ENCODE assay signal across 17 cellular contexts in the genomic region with DNA sequence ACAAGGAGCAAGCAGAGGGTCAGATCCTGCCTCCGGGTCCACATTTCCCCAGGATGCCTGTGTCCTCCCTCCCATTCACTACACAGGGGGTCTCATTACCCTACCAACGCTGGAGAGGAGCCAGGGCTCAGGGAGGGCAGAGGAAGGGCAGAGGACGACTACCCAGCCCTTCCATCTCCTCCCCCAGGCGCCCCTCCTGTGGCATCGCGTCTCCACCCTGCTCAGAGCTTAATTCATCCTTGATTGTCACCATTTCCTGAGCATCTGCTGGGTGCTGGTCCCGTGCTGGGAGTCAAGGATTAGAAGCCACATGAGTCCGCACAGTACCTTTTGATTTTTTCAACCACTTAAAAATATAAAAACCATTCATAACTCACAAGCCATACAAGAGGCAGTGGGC. TPM values are rescaled to one million over a fixed set of nuclear protein-coding genes. Genes with fewer than 3 reads are reported as not detected.
DNase-seq lines count a peak whose midpoint lies in the region; ATAC-seq and TF ChIP-seq lines count a peak whose summit lies in the region.
"Had no signal": no experiment of that assay in that cellular context is flagged by ENCODE, and none has a peak within 500 bp of the region (broad histone marks: within the 10 kb centered on the region; RNA-seq: fewer than 3 reads in every experiment).

No MANE protein-coding gene starts in this region.

- no peaks in the 10 kb centered on the region; a peak in 1 of 22 replicates for H3K36me3 ChIP-seq in BLaER1 treated with 17β-estradiol and CSF1 and Interleukin-3, amounts not matched to agents 10 nM and 100 nM
- H3K36me3 ChIP-seq in heart right ventricle (no peaks in the 10 kb centered on the region), ascending aorta (no peaks in the 10 kb centered on the region)
- H3K36me3 ChIP-seq: SJCRH30 had no signal

- H3K27me3 ChIP-seq in BLaER1 treated with 17β-estradiol and CSF1 and Interleukin-3, amounts not matched to agents 10 nM and 100 nM, result peaks cover 0 to 5% (median 0%) of the 10 kb centered on the region in 11 experiments; a peak in 1 of 22 replicates
- peaks cover 0 to 56% (median 33%) of the 10 kb centered on the region in 7 donors for H3K27me3 ChIP-seq in heart right ventricle
- H3K27me3 ChIP-seq in right cardiac atrium (ENCODE audit: control insufficient read depth, insufficient read depth), result no peaks in the 10 kb centered on the region
- no peaks in the 10 kb centered on the region for H3K27me3 ChIP-seq in ascending aorta

- peaks cover 0 to 17% (median 0%) of the 10 kb centered on the region in 11 experiments; a peak in 6 of 22 replicates for H4K20me1 ChIP-seq in BLaER1 treated with 17β-estradiol and CSF1 and Interleukin-3, amounts not matched to agents 10 nM and 100 nM

- H3K9ac ChIP-seq in BLaER1 treated with 17β-estradiol and CSF1 and Interleukin-3, amounts not matched to agents 10 nM and 100 nM, result peak overlapping the region in 6 of 11 experiments; percentile 5 to 50 (median 30); a peak in 2 of 22 replicates

- CTCF ChIA-PET in RWPE1 (lab: Yijun Ruan, JAX), result no interaction called here

- H3K4me1 Mint-ChIP-seq in nephron, result peaks cover 34% of the 10 kb centered on the region

- intact Hi-C loops in heart right ventricle (cut with DNase I), result no loop called here
- intact Hi-C loops in right cardiac atrium (cut with DNase I), result no loop called here
- intact Hi-C loops in ascending aorta (cut with DNase I), result no loop called here

- peak overlapping the region; percentile 38 to 82 (median 65) for H3K4me2 ChIP-seq in BLaER1 treated with 17β-estradiol and CSF1 and Interleukin-3, amounts not matched to agents 10 nM and 100 nM

- DNase-seq in NCI-H1694 (lab: John Stamatoyannopoulos, UW), result peak; percentile 27
- no peak for DNase-seq in NCI-H1694 treated with DMSO at 0.1 percent for 48 hours (lab: John Stamatoyannopoulos, UW)
- DNase-seq in RWPE1 (ENCODE audit: low spot score), result no peak
- no peak for DNase-seq in heart right ventricle
- DNase-seq in right cardiac atrium, result no peak
- DNase-seq in ascending aorta (ENCODE audit: low spot score in 2 of 2), result no peak
- DNase-seq: C1 segment of cervical spinal cord, DMS153, GOT3, KBM-7, NCI-H1436 treated with DMSO at 0.1 percent for 48 hours, OCI-M1, RPMI8226, SJCRH30 had no signal

- no peaks in the 10 kb centered on the region for H3K9me3 ChIP-seq in BLaER1 treated with 17β-estradiol and CSF1 and Interleukin-3, amounts not matched to agents 10 nM and 100 nM (replicated peaks in 1 of 11)
- H3K9me3 ChIP-seq in heart right ventricle, result no peaks in the 10 kb centered on the region
- no peaks in the 10 kb centered on the region for H3K9me3 ChIP-seq in right cardiac atrium (ENCODE audit: control insufficient read depth, low read length)
- H3K9me3 ChIP-seq in ascending aorta, result no peaks in the 10 kb centered on the region
- H3K9me3 ChIP-seq: SJCRH30 had no signal

- no peak for TF ChIP-seq CTCF in RWPE1 (conservative IDR thresholded peaks at IDR 0.05; ENCODE audit: low read depth)
- TF ChIP-seq CTCF in nephron (IDR thresholded peaks at IDR 0.05; ENCODE audit: unreplicated experiment in 3 of 3), result no peak
- no peak for TF ChIP-seq CTCF in heart right ventricle (IDR thresholded peaks at IDR 0.05)
- no peak for TF ChIP-seq CTCF in ascending aorta (IDR thresholded peaks at IDR 0.05)

- no peak overlapping the region for H3K4me3 Mint-ChIP-seq in nephron

- H3K27ac ChIP-seq in BLaER1 treated with 17β-estradiol and CSF1 and Interleukin-3, amounts not matched to agents 10 nM and 100 nM, result peak overlapping the region in 2 of 11 experiments; percentile 18 to 20; a peak in 2 of 22 replicates
- H3K27ac ChIP-seq in RWPE1 (peak overlapping the region; percentile 87; the same call in 1 of the 2 replicates), heart right ventricle (no peak overlapping the region), right cardiac atrium (ENCODE audit: low read length) (no peak overlapping the region), ascending aorta (no peak overlapping the region)
- H3K27ac ChIP-seq: SJCRH30 had no signal

- H3K27ac Mint-ChIP-seq in nephron, result peak overlapping the region in 2 of 3 experiments; percentile 5 to 21

- H3K27me3 Mint-ChIP-seq in nephron (ENCODE audit: low read depth), result peaks cover 31% of the 10 kb centered on the region

- POLR2A ChIA-PET in RWPE1 (lab: Yijun Ruan, JAX; ENCODE audit: low non-redundant PET), result no interaction called here

- H3K9me3 Mint-ChIP-seq in nephron, result no peaks in the 10 kb centered on the region

- peaks cover 63 to 88% (median 75%) of the 10 kb centered on the region in 10 experiments for H3K4me1 ChIP-seq in BLaER1 treated with 17β-estradiol and CSF1 and Interleukin-3, amounts not matched to agents 10 nM and 100 nM
- H3K4me1 ChIP-seq in heart right ventricle, result peaks cover 0 to 28% (median 6%) of the 10 kb centered on the region in 9 donors
- no peaks in the 10 kb centered on the region for H3K4me1 ChIP-seq in right cardiac atrium (ENCODE audit: control insufficient read depth, insufficient read depth, low read length)
- no peaks in the 10 kb centered on the region for H3K4me1 ChIP-seq in ascending aorta
- H3K4me1 ChIP-seq: SJCRH30 had no signal

- H3K36me3 Mint-ChIP-seq in nephron (ENCODE audit: low read depth), result no peaks in the 10 kb centered on the region

- ATAC-seq in heart right ventricle (no peak), right cardiac atrium (no peak)

- H3K4me3 ChIP-seq in BLaER1 treated with 17β-estradiol and CSF1 and Interleukin-3, amounts not matched to agents 10 nM and 100 nM, result no peak overlapping the region
- H3K4me3 ChIP-seq in heart right ventricle, result no peak overlapping the region
- no peak overlapping the region for H3K4me3 ChIP-seq in right cardiac atrium (ENCODE audit: low read length)
- H3K4me3 ChIP-seq in ascending aorta, result no peak overlapping the region
- H3K4me3 ChIP-seq: SJCRH30 had no signal

- 54 to 60% methylated on average over 8 of the region's 8 CpGs for WGBS in heart right ventricle, 2 donors
- WGBS in right cardiac atrium, result 51% methylated on average over 8 of the region's 8 CpGs

RNA-seq across cellular contexts. Expression of gene NFAM1, which starts 5.0 kb away (rescaled TPM):
- total RNA-seq in heart right ventricle (1 to 10 TPM in 7 of 10 donors, under 1 TPM in 3; 0.45 to 6.4 (median 1.6) TPM), right cardiac atrium (1 to 10 TPM; 2.5 to 4.9 (median 3.2) TPM), ascending aorta (1.5 TPM)
- polyA plus RNA-seq in heart right ventricle (under 1 TPM; 0.38 to 0.44 TPM), right cardiac atrium (1.0 TPM)
- total RNA-seq: NCI-H460 had no signal
